ENCODE assay signal across 1 cellular context in genomic region chr17:57518587-57519118, GRCh38.
A peak's percentile ranks its signal among the peaks of the same experiment; 100 is the strongest.
TF ChIP-seq lines count a peak whose summit lies in the region.

No MANE protein-coding gene starts in this region.

TF ChIP-seq in HepG2, 621 proteins besides CTCF, POLR2A, EP300 and RAD21 (continued from another document):
- TF ChIP-seq PRDM10 (CRISPR knock-in tag; IDR thresholded peaks at IDR 0.05; ENCODE audit: low read depth) (no peak), ZNF225 (CRISPR knock-in tag; IDR thresholded peaks at IDR 0.05) (peak; percentile 83; the same call in 1 of the 2 replicates), ZNF768 (CRISPR knock-in tag; IDR thresholded peaks at IDR 0.05) (0 out of 2 replicates have a peak, but pooled peaks have one; percentile 24), ZNF580 (CRISPR knock-in tag; IDR thresholded peaks at IDR 0.05; ENCODE audit: borderline replicate concordance, low read depth) (no peak), CREB1 (IDR thresholded peaks at IDR 0.05) (no peak), CREB1 (CRISPR knock-in tag; IDR thresholded peaks at IDR 0.05) (no peak), MXD1 (CRISPR knock-in tag; IDR thresholded peaks at IDR 0.05) (no peak), SNAPC2 (CRISPR knock-in tag; IDR thresholded peaks at IDR 0.05) (no peak), ZNF543 (CRISPR knock-in tag; IDR thresholded peaks at IDR 0.05) (no peak), ATF6 (CRISPR knock-in tag; conservative IDR thresholded peaks at IDR 0.05) (no peak), BRD4 (CRISPR knock-in tag; IDR thresholded peaks at IDR 0.05) (peak; percentile 72; the same call in 1 of the 2 replicates), ZFX (CRISPR knock-in tag; IDR thresholded peaks at IDR 0.05; ENCODE audit: low read depth) (no peak; the same call in 1 of the 2 replicates), ZNF180 (CRISPR knock-in tag; IDR thresholded peaks at IDR 0.05; ENCODE audit: borderline replicate concordance, low read depth) (no peak), NCOA1 (CRISPR knock-in tag; IDR thresholded peaks at IDR 0.05) (no peak), GLI4 (CRISPR knock-in tag; IDR thresholded peaks at IDR 0.05; ENCODE audit: borderline replicate concordance) (no peak), HES4 (CRISPR knock-in tag; IDR thresholded peaks at IDR 0.05; ENCODE audit: borderline replicate concordance) (0 out of 2 replicates have a peak, but pooled peaks have one; percentile 51), TOPORS (CRISPR knock-in tag; IDR thresholded peaks at IDR 0.05) (no peak), JUNB (CRISPR knock-in tag; IDR thresholded peaks at IDR 0.05; ENCODE audit: borderline replicate concordance) (no peak), GLMP (CRISPR knock-in tag; IDR thresholded peaks at IDR 0.05; ENCODE audit: borderline replicate concordance) (no peak), NR3C1 (CRISPR knock-in tag; IDR thresholded peaks at IDR 0.05) (no peak), PREB (CRISPR knock-in tag; IDR thresholded peaks at IDR 0.05) (no peak), ZNF274 (CRISPR knock-in tag; IDR thresholded peaks at IDR 0.05) (no peak), ZNF691 (CRISPR knock-in tag; IDR thresholded peaks at IDR 0.05; ENCODE audit: borderline replicate concordance, low read depth) (no peak)
